Comparison of ENCODE assay signal across 20 cellular contexts in the genomic region with DNA sequence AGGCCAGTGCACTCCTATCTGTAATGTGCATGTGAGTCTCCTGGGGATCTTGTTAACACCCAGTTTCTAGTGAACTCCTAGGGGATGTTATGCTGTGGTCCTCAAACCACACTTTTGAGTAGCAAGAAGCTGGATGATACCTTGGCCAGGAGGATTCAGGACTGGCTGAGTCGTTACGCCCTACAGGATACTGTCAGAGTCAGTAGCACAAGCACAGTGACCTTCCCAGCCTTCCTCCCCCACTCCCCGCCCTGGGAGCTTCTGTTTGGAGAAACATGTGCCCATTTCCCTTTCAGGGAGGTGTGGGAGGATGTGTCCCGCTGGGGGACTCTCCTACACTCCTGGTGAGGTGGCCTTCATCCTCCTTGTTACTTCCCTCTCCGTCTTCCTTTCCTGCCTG.
DNase-seq lines count a peak whose midpoint lies in the region; FAIRE-seq and TF ChIP-seq lines count a peak whose summit lies in the region.
"Had no signal": no experiment of that assay in that cellular context is flagged by ENCODE, and none has a peak within 500 bp of the region (broad histone marks: within the 10 kb centered on the region; RNA-seq: fewer than 3 reads in every experiment).

No MANE protein-coding gene starts in this region.

- intact Hi-C loops in ovary (cut with DNase I) = no loop called here

- H3K36me3 ChIP-seq in bronchial epithelial cell (ENCODE audit: control insufficient read depth, insufficient read depth, low read length) = no peaks in the 10 kb centered on the region
- H3K36me3 ChIP-seq in small intestine (ENCODE audit: control insufficient read depth in 2 of 2, insufficient read depth in 2 of 2, low read length in 2 of 2) = no peaks in the 10 kb centered on the region
- H3K36me3 ChIP-seq in ovary = no peaks in the 10 kb centered on the region

- H3K27ac Mint-ChIP-seq in osteocyte (ENCODE audit: unreplicated experiment) (no peak overlapping the region), nephron progenitor cell (no peak overlapping the region)
- H3K27ac Mint-ChIP-seq: B cell had no signal

- in situ Hi-C loops in GM13977 (cut with MboI; ENCODE audit: low pct_unique_long_range_greater_than_20kb, low sequenced_read_pairs, unreplicated experiment) = no loop called here

- H3K4me1 Mint-ChIP-seq in osteocyte (ENCODE audit: unreplicated experiment) (no peaks in the 10 kb centered on the region), nephron progenitor cell (peaks cover 19% of the 10 kb centered on the region)

- H3K36me3 Mint-ChIP-seq in osteocyte (ENCODE audit: unreplicated experiment) = peaks cover 3% of the 10 kb centered on the region
- H3K36me3 Mint-ChIP-seq in nephron progenitor cell (ENCODE audit: low read depth) = peaks cover 5% of the 10 kb centered on the region

- no peaks in the 10 kb centered on the region for H3K27me3 ChIP-seq in bronchial epithelial cell (ENCODE audit: control insufficient read depth, insufficient read depth, low read length)
- H3K27me3 ChIP-seq in small intestine (ENCODE audit: control insufficient read depth in 2 of 2, insufficient read depth in 2 of 2, low read length in 2 of 2) = no peaks in the 10 kb centered on the region
- no peaks in the 10 kb centered on the region for H3K27me3 ChIP-seq in ovary

- no peak for TF ChIP-seq POLR2A in ovary (IDR thresholded peaks at IDR 0.05)

- H3K4me3 ChIP-seq in bronchial epithelial cell (ENCODE audit: low read depth, low read length) = no peak overlapping the region
- H3K4me3 ChIP-seq in small intestine (ENCODE audit: low read depth in 1 of 2, low read length in 2 of 2) = no peak overlapping the region
- no peak overlapping the region for H3K4me3 ChIP-seq in ovary

- TF ChIP-seq CTCF in GM13977 (IDR thresholded peaks at IDR 0.05; ENCODE audit: extremely low read depth, insufficient read depth, missing control alignments) = no peak
- TF ChIP-seq CTCF in bronchial epithelial cell (IDR thresholded peaks at IDR 0.05; ENCODE audit: insufficient read depth, low read length, severe bottlenecking) = no peak
- no peak for TF ChIP-seq CTCF in osteocyte (IDR thresholded peaks at IDR 0.05)
- TF ChIP-seq CTCF in ovary (IDR thresholded peaks at IDR 0.05) = no peak
- TF ChIP-seq CTCF in nephron progenitor cell (IDR thresholded peaks at IDR 0.05) = no peak

- H3K27ac ChIP-seq in small intestine (ENCODE audit: low read depth in 1 of 2, low read length in 1 of 2) = no peak overlapping the region
- no peak overlapping the region for H3K27ac ChIP-seq in ovary

- H3K4me3 Mint-ChIP-seq in osteocyte (ENCODE audit: unreplicated experiment) (no peak overlapping the region), nephron progenitor cell (no peak overlapping the region)
- H3K4me3 Mint-ChIP-seq: B cell had no signal

- no peaks in the 10 kb centered on the region for H3K4me1 ChIP-seq in small intestine (ENCODE audit: control insufficient read depth in 2 of 2, insufficient read depth in 1 of 2, low read depth in 1 of 2, low read length in 1 of 2)
- no peaks in the 10 kb centered on the region for H3K4me1 ChIP-seq in ovary (ENCODE audit: insufficient read depth)

- H3K9me3 Mint-ChIP-seq in osteocyte (ENCODE audit: unreplicated experiment) = peaks cover 9% of the 10 kb centered on the region
- peaks cover 31% of the 10 kb centered on the region for H3K9me3 Mint-ChIP-seq in nephron progenitor cell

- peak; percentile 4 for DNase-seq in GM13977 (ENCODE audit: low spot score)
- peak; percentile 28 for DNase-seq in NCI-H69 (lab: John Stamatoyannopoulos, UW)
- peak; percentile 9 for DNase-seq in bronchial epithelial cell (ENCODE audit: low read depth)
- DNase-seq in osteocyte (ENCODE audit: extremely low spot score, unreplicated experiment) = peak; percentile 77
- DNase-seq in small intestine = no peak
- DNase-seq in ovary = no peak
- no peak for DNase-seq in nephron progenitor cell
- DNase-seq: CD4-positive, alpha-beta memory T cell; DMS79 treated with DMSO at 0.1 percent for 48 hours; GDM1; Karpas-422; MM.1S; NCI-H1105; NCI-H187; NCI-H446; NCI-H748 treated with DMSO at 0.1 percent for 48 hours; SIG-M5 had no signal

- no peak for TF ChIP-seq EP300 in ovary (IDR thresholded peaks at IDR 0.05)

- peaks cover 25% of the 10 kb centered on the region for H3K27me3 Mint-ChIP-seq in osteocyte (ENCODE audit: unreplicated experiment)
- H3K27me3 Mint-ChIP-seq in nephron progenitor cell (ENCODE audit: low read depth, poor library complexity) = no peaks in the 10 kb centered on the region
- H3K27me3 Mint-ChIP-seq: CD4-positive, alpha-beta memory T cell had no signal

- WGBS in small intestine, 3 donors = 42 to 61% (median 49%) methylated on average over 5 of the region's 5 CpGs
- WGBS in ovary, 3 donors = 16 to 27% (median 25%) methylated on average over 5 of the region's 5 CpGs

- H3K9me3 ChIP-seq in small intestine (ENCODE audit: control insufficient read depth, low read depth) = no peaks in the 10 kb centered on the region
- H3K9me3 ChIP-seq in ovary = no peaks in the 10 kb centered on the region

- FAIRE-seq in bronchial epithelial cell (lab: Jason Lieb, UNC) (peak; percentile 81), small intestine (lab: Jason Lieb, UNC) (no peak)
- FAIRE-seq: D721Med, H54 had no signal

Comparison
In these comparisons a context has a peak if more than half of its experiments do, and no peak if none do; other contexts are left out.
1. DNase-seq: peak in GM13977 (single experiment), NCI-H69 (single experiment), bronchial epithelial cell (single experiment) and osteocyte (single experiment); none in small intestine (single experiment), ovary (0 of 5) and nephron progenitor cell (single experiment).